10 cellular contexts compared by ENCODE assay signal in genomic region chr1:100762461-100762860, GRCh38. TPM values are rescaled to one million over a fixed set of nuclear protein-coding genes. Genes with fewer than 3 reads are reported as not detected.
"Had no signal": no experiment of that assay in that cellular context is flagged by ENCODE, and none has a peak within 500 bp of the region (broad histone marks: within the 10 kb centered on the region; RNA-seq: fewer than 3 reads in every experiment).

No MANE protein-coding gene starts in this region.

- H3K4me2 ChIP-seq: GM23338 had no signal

- H3K4me3 ChIP-seq: GM23338 had no signal

- ATAC-seq: GM23338 had no signal

- H3K27ac ChIP-seq: HL-60 had no signal

- FAIRE-seq: H1, H54 had no signal

- H2AFZ ChIP-seq: GM23338 had no signal

- DNase-seq: H9, HCEC 1CT, HFFc6, KG1 had no signal

RNA-seq across cellular contexts. Expression of gene VCAM1, which starts 42.9 kb away (rescaled TPM):
- total RNA-seq: GM23338, H1, HFFc6, HT1080 had no signal
- polyA plus RNA-seq: GM23338, IgD-negative memory B cell had no signal
